In the genomic region with DNA sequence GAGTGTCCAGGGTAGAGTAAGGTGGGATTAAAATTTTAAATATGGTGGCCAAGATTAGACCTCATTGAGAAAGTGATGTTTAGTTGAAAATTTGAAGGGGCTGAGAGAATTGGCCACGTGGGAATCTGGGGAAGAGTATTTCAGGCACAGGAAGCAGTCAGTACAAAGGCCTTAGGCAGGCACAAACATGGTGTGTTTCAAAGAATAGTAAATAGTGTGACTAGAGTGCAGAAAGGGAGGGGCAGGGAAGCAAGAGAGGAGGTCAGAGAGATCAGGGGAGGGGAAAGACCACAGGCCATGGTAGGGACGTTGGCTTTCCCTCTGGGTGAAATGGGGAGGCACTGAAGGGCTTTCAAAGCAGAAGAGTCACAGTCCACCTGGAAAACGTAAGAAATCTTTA, we compare ENCODE assay signal across 1 cellular context.
TF ChIP-seq lines count a peak whose summit lies in the region.

No MANE protein-coding gene starts in this region.

TF ChIP-seq in endothelial cell of umbilical vein, 7 proteins besides CTCF, POLR2A, EP300 and RAD21:
- TF ChIP-seq FOS (IDR thresholded peaks at IDR 0.05; ENCODE audit: borderline replicate concordance, insufficient read depth, low read length) (no peak), GATA2 (IDR thresholded peaks at IDR 0.05; ENCODE audit: insufficient read depth, insufficient read length, low read depth, low read length) (no peak), MYC (IDR thresholded peaks at IDR 0.05; ENCODE audit: low read depth, low read length) (no peak), POLR2AphosphoS5 (IDR thresholded peaks at IDR 0.05; ENCODE audit: insufficient read depth, low read depth, low read length) (no peak), JUN (IDR thresholded peaks at IDR 0.05; ENCODE audit: borderline replicate concordance, insufficient read depth, insufficient read length, low read depth) (no peak), EZH2 (IDR thresholded peaks at IDR 0.05; ENCODE audit: borderline replicate concordance, low read depth, low read length, severe bottlenecking) (no peak)
- TF ChIP-seq, protein P1, sequence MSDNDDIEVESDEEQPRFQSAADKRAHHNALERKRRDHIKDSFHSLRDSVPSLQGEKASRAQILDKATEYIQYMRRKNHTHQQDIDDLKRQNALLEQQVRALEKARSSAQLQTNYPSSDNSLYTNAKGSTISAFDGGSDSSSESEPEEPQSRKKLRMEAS (IDR thresholded peaks at IDR 0.05; ENCODE audit: insufficient read depth, insufficient read length), result no peak
